Comparison of ENCODE assay signal across 12 cellular contexts in genomic region chr9:35651964-35652828, GRCh38. TPM values are rescaled to one million over a fixed set of nuclear protein-coding genes. Genes with fewer than 3 reads are reported as not detected.
DNase-seq lines count a peak whose midpoint lies in the region; ATAC-seq lines count a peak whose summit lies in the region.
"Had no signal": no experiment of that assay in that cellular context is flagged by ENCODE, and none has a peak within 500 bp of the region (broad histone marks: within the 10 kb centered on the region; RNA-seq: fewer than 3 reads in every experiment).

No MANE protein-coding gene starts in this region.

- H3K27ac Mint-ChIP-seq in activated T-helper 2 cell treated with anti-CD3 and anti-CD28 coated beads, Interferon-gamma antibody, Interleukin-2, Interleukin-4, amounts not matched to agents 10 μg/mL and 5 μg/mL and 100 μg/mL, durations not matched to agents 14 hours and 24 hours and 36 hours: peak overlapping the region; percentile 45

- peak overlapping the region; percentile 96 for H3K4me3 Mint-ChIP-seq in activated T-helper 2 cell treated with anti-CD3 and anti-CD28 coated beads, Interferon-gamma antibody, Interleukin-2, Interleukin-4, amounts not matched to agents 10 μg/mL and 5 μg/mL and 100 μg/mL, durations not matched to agents 14 hours and 24 hours and 36 hours (ENCODE audit: low read depth)

- H3K27me3 Mint-ChIP-seq in activated T-helper 2 cell treated with anti-CD3 and anti-CD28 coated beads, Interferon-gamma antibody, Interleukin-2, Interleukin-4, amounts not matched to agents 10 μg/mL and 5 μg/mL and 100 μg/mL, durations not matched to agents 14 hours and 24 hours and 36 hours (ENCODE audit: low read depth): no peaks in the 10 kb centered on the region

- H3K4me3 ChIP-seq in BLaER1 treated with 17β-estradiol and CSF1 and Interleukin-3, amounts not matched to agents 10 nM and 100 nM: no peak overlapping the region
- H3K4me3 ChIP-seq: dorsolateral prefrontal cortex had no signal

- no peaks in the 10 kb centered on the region for H3K9me3 ChIP-seq in BLaER1 treated with 17β-estradiol and CSF1 and Interleukin-3, amounts not matched to agents 10 nM and 100 nM (replicated peaks in 1 of 11)

- peaks cover 65 to 83% (median 74%) of the 10 kb centered on the region in 10 experiments for H3K4me1 ChIP-seq in BLaER1 treated with 17β-estradiol and CSF1 and Interleukin-3, amounts not matched to agents 10 nM and 100 nM

- no peaks in the 10 kb centered on the region for H4K20me1 ChIP-seq in BLaER1 treated with 17β-estradiol and CSF1 and Interleukin-3, amounts not matched to agents 10 nM and 100 nM

- H3K4me2 ChIP-seq in BLaER1 treated with 17β-estradiol and CSF1 and Interleukin-3, amounts not matched to agents 10 nM and 100 nM: peak overlapping the region; percentile 91 to 99 (median 97); a peak in 21 of 22 replicates

- H3K36me3 ChIP-seq in BLaER1 treated with 17β-estradiol and CSF1 and Interleukin-3, amounts not matched to agents 10 nM and 100 nM: no peaks in the 10 kb centered on the region

- H3K36me3 Mint-ChIP-seq in activated T-helper 2 cell treated with anti-CD3 and anti-CD28 coated beads, Interferon-gamma antibody, Interleukin-2, Interleukin-4, amounts not matched to agents 10 μg/mL and 5 μg/mL and 100 μg/mL, durations not matched to agents 14 hours and 24 hours and 36 hours (ENCODE audit: low read depth): peaks cover 18% of the 10 kb centered on the region

- peaks cover 49% of the 10 kb centered on the region for H3K4me1 Mint-ChIP-seq in activated T-helper 2 cell treated with anti-CD3 and anti-CD28 coated beads, Interferon-gamma antibody, Interleukin-2, Interleukin-4, amounts not matched to agents 10 μg/mL and 5 μg/mL and 100 μg/mL, durations not matched to agents 14 hours and 24 hours and 36 hours (ENCODE audit: low read depth)

- no peaks in the 10 kb centered on the region for H3K27me3 ChIP-seq in BLaER1 treated with 17β-estradiol and CSF1 and Interleukin-3, amounts not matched to agents 10 nM and 100 nM
- H3K27me3 ChIP-seq: dorsolateral prefrontal cortex had no signal

- intact Hi-C loops in activated T-helper 2 cell treated with anti-CD3 and anti-CD28 coated beads, Interferon-gamma antibody, Interleukin-2, Interleukin-4, amounts not matched to agents 10 μg/mL and 5 μg/mL and 100 μg/mL, durations not matched to agents 14 hours and 24 hours and 36 hours (cut with micrococcal nuclease): no loop called here

- H3K27ac ChIP-seq in BLaER1 treated with 17β-estradiol and CSF1 and Interleukin-3, amounts not matched to agents 10 nM and 100 nM: peak overlapping the region in 6 of 11 experiments; percentile 11 to 86 (median 32); a peak in 9 of 22 replicates
- H3K27ac ChIP-seq: dorsolateral prefrontal cortex had no signal

- H3K9me3 Mint-ChIP-seq in activated T-helper 2 cell treated with anti-CD3 and anti-CD28 coated beads, Interferon-gamma antibody, Interleukin-2, Interleukin-4, amounts not matched to agents 10 μg/mL and 5 μg/mL and 100 μg/mL, durations not matched to agents 14 hours and 24 hours and 36 hours: no peaks in the 10 kb centered on the region

- peak overlapping the region in 2 of 11 experiments; percentile 6 to 44; a peak in 2 of 22 replicates for H3K9ac ChIP-seq in BLaER1 treated with 17β-estradiol and CSF1 and Interleukin-3, amounts not matched to agents 10 nM and 100 nM

- peak; percentile 7 for ATAC-seq in left lobe of liver
- ATAC-seq in GM19467 (IDR thresholded peaks at IDR 0.05; ENCODE audit: unreplicated experiment): no peak
- ATAC-seq: left cardiac atrium had no signal

- DNase-seq in LHCN-M2 (ENCODE audit: low read depth) (peak; percentile 70), left lobe of liver (ENCODE audit: low spot score) (no peak), NCI-H146 treated with DMSO at 0.1 percent for 48 hours (lab: John Stamatoyannopoulos, UW; ENCODE audit: unreplicated experiment) (no peak), DMS79 treated with DMSO at 0.1 percent for 48 hours (lab: John Stamatoyannopoulos, UW) (no peak)
- no peak for DNase-seq in activated T-helper 2 cell treated with anti-CD3 and anti-CD28 coated beads, Interferon-gamma antibody, Interleukin-2, Interleukin-4, amounts not matched to agents 10 μg/mL and 5 μg/mL and 100 μg/mL, durations not matched to agents 14 hours and 24 hours and 36 hours (ENCODE audit: low spot score)
- DNase-seq in stimulated activated CD4-positive, alpha-beta T cell treated with anti-CD3 and anti-CD28 coated beads, Interleukin-1b, Interleukin-23, amount 100 ng/mL, for 48 hours: no peak
- DNase-seq: left cardiac atrium, NCI-H2227 treated with DMSO at 0.1 percent for 48 hours had no signal

RNA-seq across cellular contexts. Expression of gene SIT1, which starts 1.5 kb away (rescaled TPM):
- total RNA-seq in LHCN-M2 (2014; rRNA removed): 0.26 and 0.63 TPM in 2 replicates
- polyA plus RNA-seq in LHCN-M2 (2012): 0.09 TPM
- 90.2 and 92.1 TPM in 2 replicates for total RNA-seq in activated T-helper 2 cell treated with anti-CD3 and anti-CD28 coated beads, Interferon-gamma antibody, Interleukin-2, Interleukin-4, amounts not matched to agents 10 μg/mL and 5 μg/mL and 100 μg/mL, durations not matched to agents 14 hours and 24 hours and 36 hours
- total RNA-seq in left lobe of liver: 0.23 TPM
- total RNA-seq: Daoy had no signal

RNA-seq across cellular contexts. Expression of gene RMRP, which starts 5.6 kb away (rescaled TPM):
- total RNA-seq in LHCN-M2 (2014; rRNA removed) (5,651 and 6,728 TPM in 2 replicates), left lobe of liver (13,056 TPM)
- polyA plus RNA-seq in LHCN-M2 (2012): 16.9 TPM
- 5,290 and 6,583 TPM in 2 replicates for total RNA-seq in activated T-helper 2 cell treated with anti-CD3 and anti-CD28 coated beads, Interferon-gamma antibody, Interleukin-2, Interleukin-4, amounts not matched to agents 10 μg/mL and 5 μg/mL and 100 μg/mL, durations not matched to agents 14 hours and 24 hours and 36 hours

RNA-seq across cellular contexts. Expression of gene CCDC107, which starts 5.9 kb away (rescaled TPM):
- total RNA-seq in LHCN-M2 (2014; rRNA removed): 11.1 and 13.3 TPM in 2 replicates
- 36.5 TPM for polyA plus RNA-seq in LHCN-M2 (2012)
- 23.0 TPM in 2 replicates for total RNA-seq in activated T-helper 2 cell treated with anti-CD3 and anti-CD28 coated beads, Interferon-gamma antibody, Interleukin-2, Interleukin-4, amounts not matched to agents 10 μg/mL and 5 μg/mL and 100 μg/mL, durations not matched to agents 14 hours and 24 hours and 36 hours
- 12.6 TPM for total RNA-seq in left lobe of liver

RNA-seq across cellular contexts. Expression of gene ARHGEF39, which starts 12.8 kb away (rescaled TPM):
- total RNA-seq in LHCN-M2 (2014; rRNA removed): 4.4 and 4.5 TPM in 2 replicates
- 1.6 TPM for polyA plus RNA-seq in LHCN-M2 (2012)
- 11.1 and 12.3 TPM in 2 replicates for total RNA-seq in activated T-helper 2 cell treated with anti-CD3 and anti-CD28 coated beads, Interferon-gamma antibody, Interleukin-2, Interleukin-4, amounts not matched to agents 10 μg/mL and 5 μg/mL and 100 μg/mL, durations not matched to agents 14 hours and 24 hours and 36 hours
- total RNA-seq in left lobe of liver: 0.40 TPM

RNA-seq across cellular contexts. Expression of gene CA9, which starts 21.5 kb away (rescaled TPM):
- 2.4 and 3.8 TPM in 2 replicates for total RNA-seq in LHCN-M2 (2014; rRNA removed)
- polyA plus RNA-seq in LHCN-M2 (2012): 3.3 TPM
- 0.89 and 1.2 TPM in 2 replicates for total RNA-seq in activated T-helper 2 cell treated with anti-CD3 and anti-CD28 coated beads, Interferon-gamma antibody, Interleukin-2, Interleukin-4, amounts not matched to agents 10 μg/mL and 5 μg/mL and 100 μg/mL, durations not matched to agents 14 hours and 24 hours and 36 hours
- total RNA-seq in left lobe of liver: 0.96 TPM
- total RNA-seq: Daoy had no signal

Comparison
In these comparisons a context has a peak if more than half of its experiments do, and no peak if none do; other contexts are left out.
1. RNA of gene SIT1, which starts 1.5 kb away (total RNA-seq): 90.2 to 92.1 TPM in activated T-helper 2 cell treated with anti-CD3 and anti-CD28 coated beads, Interferon-gamma antibody, Interleukin-2, Interleukin-4, amounts not matched to agents 10 μg/mL and 5 μg/mL and 100 μg/mL, durations not matched to agents 14 hours and 24 hours and 36 hours; 0.26 to 0.63 TPM in LHCN-M2 and 0.23 TPM in left lobe of liver (single experiment); every median in the first group is over 10 times any median in the second.